16 cellular contexts compared by ENCODE assay signal in the genomic region with DNA sequence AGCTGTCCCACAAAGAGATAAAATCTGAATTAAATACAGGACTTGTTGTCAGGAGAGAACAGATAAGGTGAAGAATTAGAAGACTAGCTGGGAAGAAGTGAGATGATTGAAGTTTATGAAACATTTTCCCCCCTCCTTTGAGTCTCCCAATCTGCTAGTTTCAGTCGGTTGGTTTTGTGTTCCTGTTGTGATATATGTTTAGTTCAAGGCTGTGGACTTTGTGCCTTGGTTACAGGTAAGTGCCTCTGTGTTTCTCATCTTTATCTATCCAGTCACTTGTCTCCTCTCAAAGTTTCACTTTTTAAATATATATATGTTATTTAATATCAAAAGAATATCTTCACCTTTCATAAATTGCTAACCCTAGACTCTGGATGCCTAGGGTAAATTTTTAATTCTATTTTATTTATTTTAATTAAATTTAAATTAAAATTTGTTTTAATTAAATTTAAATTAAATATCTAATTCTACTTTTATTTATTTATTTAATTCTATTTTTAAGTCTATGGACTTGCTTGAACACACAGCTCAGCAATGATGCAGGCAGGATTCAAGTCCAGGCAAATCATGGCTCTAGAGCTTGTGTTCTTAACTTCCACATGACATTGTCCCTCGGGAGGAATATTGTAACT.
DNase-seq lines count a peak whose midpoint lies in the region; ATAC-seq, FAIRE-seq and TF ChIP-seq lines count a peak whose summit lies in the region.
"Had no signal": no experiment of that assay in that cellular context is flagged by ENCODE, and none has a peak within 500 bp of the region (broad histone marks: within the 10 kb centered on the region; RNA-seq: fewer than 3 reads in every experiment).

No MANE protein-coding gene starts in this region.

- H3K4me3 Mint-ChIP-seq in nephron progenitor cell = no peak overlapping the region
- H3K4me3 Mint-ChIP-seq in stimulated activated memory B cell treated with anti-CD40 and anti-IgM and Interleukin-4, amounts not matched to agents 10 μg/mL and 1 μg/mL and 100 μg/mL, for 72 hours = no peak overlapping the region
- H3K4me3 Mint-ChIP-seq: B cell; CD4-positive, alpha-beta T cell; HFFc6 had no signal

- no peak for TF ChIP-seq CTCF in HepG2 (CRISPR knock-in tag; IDR thresholded peaks at IDR 0.05)
- TF ChIP-seq CTCF in right lobe of liver (IDR thresholded peaks at IDR 0.05) = no peak
- TF ChIP-seq CTCF in nephron progenitor cell (IDR thresholded peaks at IDR 0.05) = no peak

- H3K79me2 ChIP-seq in HepG2 (ENCODE audit: insufficient read depth, low read length) = no peaks in the 10 kb centered on the region

- peak; percentile 43 for DNase-seq in HepG2 (ENCODE audit: low spot score)
- DNase-seq in right lobe of liver = no peak
- no peak for DNase-seq in nephron progenitor cell
- no peak for DNase-seq in NCI-H1930 (lab: John Stamatoyannopoulos, UW)
- DNase-seq: C1 segment of cervical spinal cord; Calu3; CD4-positive, alpha-beta T cell; DMS 273 treated with DMSO at 0.1 percent for 48 hours; HCEC 1CT; HFFc6 had no signal

- POLR2A ChIA-PET in HepG2 (lab: Yijun Ruan, JAX) = no interaction called here

- FAIRE-seq in HepG2 (lab: Jason Lieb, UNC) = no peak
- FAIRE-seq in endometrium (lab: Jason Lieb, UNC) = peak; percentile 59
- FAIRE-seq: GM12878, GM18507 had no signal

- peak; percentile 41; the same call in 2 of the 3 replicates for ATAC-seq in HepG2
- no peak for ATAC-seq in right lobe of liver
- no peak for ATAC-seq in stimulated activated memory B cell treated with anti-CD40 and anti-IgM and Interleukin-4, amounts not matched to agents 10 μg/mL and 1 μg/mL and 100 μg/mL, for 72 hours
- no peak for ATAC-seq in HG02970 (IDR thresholded peaks at IDR 0.05; ENCODE audit: low FRiP score, unreplicated experiment)
- ATAC-seq: GM12878 had no signal

- TF ChIP-seq EP300 in HepG2 (IDR thresholded peaks at IDR 0.05; ENCODE audit: low read depth in 2 of 2, low read length in 2 of 2) (peak in 1 of 2 experiments; percentile 30; a peak in 1 of 4 replicates), HepG2 (CRISPR knock-in tag; IDR thresholded peaks at IDR 0.05; ENCODE audit: borderline replicate concordance) (no peak)

- CTCF ChIA-PET in HepG2 (lab: Yijun Ruan, JAX; ENCODE audit: low intra/inter-chr PET ratio, low total read pairs) = no interaction called here

- 48% methylated on average over 2 of the region's 2 CpGs for WGBS in HepG2 (ENCODE audit: low lambda C conversion rate)
- 83% methylated on average over 2 of the region's 2 CpGs for WGBS in right lobe of liver (ENCODE audit: insufficient coverage, low coverage, low lambda C conversion rate, missing lambda C conversion rate)

- H3K27me3 ChIP-seq in HepG2 (ENCODE audit: control insufficient read depth in 1 of 2, insufficient read depth in 2 of 2, low read length in 2 of 2) = no peaks in the 10 kb centered on the region
- H3K27me3 ChIP-seq in right lobe of liver = no peaks in the 10 kb centered on the region

- peak overlapping the region; percentile 23 for H3K27ac Mint-ChIP-seq in nephron progenitor cell
- H3K27ac Mint-ChIP-seq in stimulated activated memory B cell treated with anti-CD40 and anti-IgM and Interleukin-4, amounts not matched to agents 10 μg/mL and 1 μg/mL and 100 μg/mL, for 72 hours = no peak overlapping the region
- H3K27ac Mint-ChIP-seq: B cell; CD4-positive, alpha-beta T cell; HFFc6 had no signal

- peak overlapping the region; percentile 37 for H3K27ac ChIP-seq in HepG2 (ENCODE audit: extremely low read length, insufficient read depth, low read length)
- no peak overlapping the region for H3K27ac ChIP-seq in right lobe of liver

- peak overlapping the region; percentile 54 for H3K4me2 ChIP-seq in HepG2 (ENCODE audit: low read depth, low read length)

- peaks cover 3% of the 10 kb centered on the region for H3K27me3 Mint-ChIP-seq in nephron progenitor cell (ENCODE audit: low read depth, poor library complexity)
- no peaks in the 10 kb centered on the region for H3K27me3 Mint-ChIP-seq in stimulated activated memory B cell treated with anti-CD40 and anti-IgM and Interleukin-4, amounts not matched to agents 10 μg/mL and 1 μg/mL and 100 μg/mL, for 72 hours
- H3K27me3 Mint-ChIP-seq: B cell; CD4-positive, alpha-beta T cell had no signal

- no peaks in the 10 kb centered on the region for H3K9me3 ChIP-seq in HepG2 (ENCODE audit: low read length)
- H3K9me3 ChIP-seq in right lobe of liver = no peaks in the 10 kb centered on the region

- TF ChIP-seq RAD21 in HepG2 (CRISPR knock-in tag; IDR thresholded peaks at IDR 0.05) = no peak

- no peak overlapping the region; the same call in 1 of the 2 replicates for H3K9ac ChIP-seq in HepG2 (ENCODE audit: insufficient read depth, low read depth, low read length)

- H3K4me3 ChIP-seq in HepG2 (replicated peaks in 1 of 3; ENCODE audit: insufficient read depth in 1 of 3, low read depth in 2 of 3, low read length in 3 of 3) (no peak overlapping the region), right lobe of liver (no peak overlapping the region)
- H3K4me3 ChIP-seq: GM12878 had no signal

- peaks cover 3% of the 10 kb centered on the region for H3K9me3 Mint-ChIP-seq in nephron progenitor cell
- no peaks in the 10 kb centered on the region for H3K9me3 Mint-ChIP-seq in stimulated activated memory B cell treated with anti-CD40 and anti-IgM and Interleukin-4, amounts not matched to agents 10 μg/mL and 1 μg/mL and 100 μg/mL, for 72 hours
- H3K9me3 Mint-ChIP-seq: CD4-positive, alpha-beta T cell had no signal

- in situ Hi-C loops in HepG2 (cut with HindIII; ENCODE audit: extremely low pct_ligation_motif_present, low pct_unique_long_range_greater_than_20kb) = no loop called here

- intact Hi-C loops in HepG2 (cut with micrococcal nuclease; ENCODE audit: unreplicated experiment) (loop anchor here (2.0 kb wide), 1 partner anchor 30 kb away; no protein-coding TSS in a partner anchor), right lobe of liver (cut with DNase I) (no loop called here)

- no peak overlapping the region for H2AFZ ChIP-seq in HepG2 (ENCODE audit: low read length)

- H4K20me1 ChIP-seq in HepG2 (ENCODE audit: insufficient read depth, low read length) = no peaks in the 10 kb centered on the region

- H3K36me3 ChIP-seq in HepG2 (replicated peaks in 1 of 2; ENCODE audit: control insufficient read depth in 1 of 2, insufficient read depth in 2 of 2, low read length in 2 of 2) (no peaks in the 10 kb centered on the region), right lobe of liver (no peaks in the 10 kb centered on the region)

- no peak for TF ChIP-seq POLR2A in HepG2 (IDR thresholded peaks at IDR 0.05; ENCODE audit: insufficient read depth in 1 of 2, low read depth in 2 of 2, low read length in 2 of 2)
- no peak for TF ChIP-seq POLR2A in right lobe of liver (IDR thresholded peaks at IDR 0.05)

- peaks cover 26% of the 10 kb centered on the region for H3K4me1 Mint-ChIP-seq in nephron progenitor cell
- H3K4me1 Mint-ChIP-seq in stimulated activated memory B cell treated with anti-CD40 and anti-IgM and Interleukin-4, amounts not matched to agents 10 μg/mL and 1 μg/mL and 100 μg/mL, for 72 hours = no peaks in the 10 kb centered on the region
- H3K4me1 Mint-ChIP-seq: B cell had no signal

- H3K36me3 Mint-ChIP-seq in nephron progenitor cell (ENCODE audit: low read depth) = no peaks in the 10 kb centered on the region
- H3K36me3 Mint-ChIP-seq in stimulated activated memory B cell treated with anti-CD40 and anti-IgM and Interleukin-4, amounts not matched to agents 10 μg/mL and 1 μg/mL and 100 μg/mL, for 72 hours = no peaks in the 10 kb centered on the region

- peaks cover 12% of the 10 kb centered on the region for H3K4me1 ChIP-seq in HepG2 (ENCODE audit: insufficient read depth, low read length)
- H3K4me1 ChIP-seq in right lobe of liver = no peaks in the 10 kb centered on the region

- no TSS peak for BruUV-seq in HepG2 (replicated peaks; lab: Mats Ljungman, UMichigan)

TF ChIP-seq in HepG2, 621 proteins besides CTCF, POLR2A, EP300 and RAD21 (continues in another document):
- TF ChIP-seq ZNF761 (CRISPR knock-in tag; conservative IDR thresholded peaks at IDR 0.05) (no peak), HOMEZ (CRISPR knock-in tag; IDR thresholded peaks at IDR 0.05; ENCODE audit: low read depth) (peak; percentile 79; the same call in 1 of the 2 replicates), KDM3A (CRISPR knock-in tag; IDR thresholded peaks at IDR 0.05; ENCODE audit: low read depth) (no peak), GPN1 (CRISPR knock-in tag; IDR thresholded peaks at IDR 0.05; ENCODE audit: borderline replicate concordance) (no peak)
